In genomic region chr18:63444567-63444966, GRCh38 we compare ENCODE assay signal across 10 cellular contexts. TPM values are rescaled to one million over a fixed set of nuclear protein-coding genes. Genes with fewer than 3 reads are reported as not detected.
DNase-seq lines count a peak whose midpoint lies in the region; TF ChIP-seq lines count a peak whose summit lies in the region.
"Had no signal": no experiment of that assay in that cellular context is flagged by ENCODE, and none has a peak within 500 bp of the region (broad histone marks: within the 10 kb centered on the region; RNA-seq: fewer than 3 reads in every experiment).

No MANE protein-coding gene starts in this region.

- H3K27me3 Mint-ChIP-seq in endothelial cell (ENCODE audit: unreplicated experiment): no peaks in the 10 kb centered on the region

- no peaks in the 10 kb centered on the region for H3K36me3 Mint-ChIP-seq in endothelial cell (ENCODE audit: low read depth, unreplicated experiment)

- H3K27ac ChIP-seq in fibroblast of lung (ENCODE audit: insufficient read depth, low read length): no peak overlapping the region
- H3K27ac ChIP-seq in spleen: peak overlapping the region in 5 of 8 donors; percentile 21 to 76 (median 67)
- H3K27ac ChIP-seq: right lobe of liver had no signal

- CTCF ChIA-PET in GM10248 (lab: Yijun Ruan, JAX): interaction anchor here (1.5 kb wide), 1 partner anchor 67 kb away, joined by 3 read pairs; no protein-coding TSS in a partner anchor

- intact Hi-C loops in spleen (cut with DNase I; ENCODE audit: low total_unique reads): loop anchor here (5.0 kb wide), 1 partner anchor 427 kb away; no protein-coding TSS in a partner anchor

- no peaks in the 10 kb centered on the region for H3K79me2 ChIP-seq in fibroblast of lung (ENCODE audit: control insufficient read depth, insufficient read depth, low read length)

- H3K9ac ChIP-seq in fibroblast of lung (ENCODE audit: insufficient read depth, low read length): no peak overlapping the region

- H3K4me3 Mint-ChIP-seq in endothelial cell (ENCODE audit: unreplicated experiment): no peak overlapping the region

- POLR2A ChIA-PET in GM10248 (lab: Yijun Ruan, JAX): no interaction called here

- TF ChIP-seq POLR2A in spleen (IDR thresholded peaks at IDR 0.05): no peak

- WGBS in spleen, 5 donors: 36 to 56% (median 48%) methylated on average over 6 of the region's 6 CpGs

- no peaks in the 10 kb centered on the region for H4K20me1 ChIP-seq in fibroblast of lung (ENCODE audit: control insufficient read depth, extremely low read depth, insufficient read depth, low read length)

- H3K4me2 ChIP-seq in fibroblast of lung (ENCODE audit: extremely low read depth, insufficient read depth, low read length): no peak overlapping the region

- H3K4me3 ChIP-seq in fibroblast of lung (replicated peaks in 1 of 4; ENCODE audit: control extremely low read depth in 1 of 4, insufficient read depth in 1 of 4, low read depth in 3 of 4, low read length in 4 of 4) (no peak overlapping the region), spleen (no peak overlapping the region)
- H3K4me3 ChIP-seq: right lobe of liver had no signal

- DNase-seq in GM10248 (ENCODE audit: extremely low spot score) (peak; percentile 24), NOMO-1 (lab: John Stamatoyannopoulos, UW; ENCODE audit: unreplicated experiment in 2 of 2) (peak; percentile 91 to 99), fibroblast of lung (ENCODE audit: low read depth in 2 of 2) (peak; percentile 32 to 77), spleen (no peak), endothelial cell (ENCODE audit: low spot score) (no peak), NCI-H1694 treated with DMSO at 0.1 percent for 48 hours (lab: John Stamatoyannopoulos, UW) (no peak), T-helper 9 cell (no peak), NCI-H526 (lab: John Stamatoyannopoulos, UW) (no peak)
- DNase-seq: cortex of kidney, right lobe of liver had no signal

- H3K36me3 ChIP-seq in fibroblast of lung (ENCODE audit: control insufficient read depth, insufficient read depth, low read length): no peaks in the 10 kb centered on the region
- no peaks in the 10 kb centered on the region for H3K36me3 ChIP-seq in spleen
- H3K36me3 ChIP-seq: right lobe of liver had no signal

- no peaks in the 10 kb centered on the region for H3K9me3 Mint-ChIP-seq in endothelial cell (ENCODE audit: unreplicated experiment)

- no peak overlapping the region for H3K27ac Mint-ChIP-seq in endothelial cell (ENCODE audit: unreplicated experiment)

- peaks cover 4% of the 10 kb centered on the region for H3K4me1 ChIP-seq in fibroblast of lung (ENCODE audit: control insufficient read depth, extremely low read depth, insufficient read depth, low read length)
- peaks cover 0 to 21% (median 3%) of the 10 kb centered on the region in 6 donors for H3K4me1 ChIP-seq in spleen

- no peaks in the 10 kb centered on the region for H3K9me3 ChIP-seq in fibroblast of lung (ENCODE audit: control insufficient read depth, insufficient read depth, low read depth, low read length)
- H3K9me3 ChIP-seq in spleen: no peaks in the 10 kb centered on the region
- H3K9me3 ChIP-seq: right lobe of liver had no signal

- H3K27me3 ChIP-seq in fibroblast of lung (ENCODE audit: control insufficient read depth, insufficient read depth, low read length) (no peaks in the 10 kb centered on the region), spleen (replicated peaks in 1 of 7) (no peaks in the 10 kb centered on the region)
- H3K27me3 ChIP-seq: right lobe of liver had no signal

- no peaks in the 10 kb centered on the region for H3K4me1 Mint-ChIP-seq in endothelial cell (ENCODE audit: unreplicated experiment)

- TF ChIP-seq CTCF in GM10248 (IDR thresholded peaks at IDR 0.05; ENCODE audit: control extremely low read depth, extremely low read depth, low read depth, missing control alignments) (no peak), fibroblast of lung (conservative IDR thresholded peaks at IDR 0.05 in 1 of 2, IDR thresholded peaks at IDR 0.05 in 1 of 2; ENCODE audit: low read depth in 1 of 2, low read length in 2 of 2) (no peak), spleen (IDR thresholded peaks at IDR 0.05 in 8 of 11, conservative IDR thresholded peaks at IDR 0.05 in 3 of 11) (no peak), endothelial cell (IDR thresholded peaks at IDR 0.05; ENCODE audit: unreplicated experiment) (no peak)

- H2AFZ ChIP-seq in fibroblast of lung (ENCODE audit: low read length): no peak overlapping the region

RNA-seq across cellular contexts. Expression of gene VPS4B, which starts 22.3 kb away (rescaled TPM):
- total RNA-seq in fibroblast of lung (48.0 and 52.0 TPM in 2 replicates), spleen (10 to 100 TPM; 39.8 to 69.4 (median 63.9) TPM), endothelial cell (ENCODE audit: unreplicated experiment) (43.1 TPM)
- polyA plus RNA-seq in fibroblast of lung (31.9 and 38.0 TPM in 2 replicates), spleen (10 to 100 TPM; 11.1 to 18.9 (median 12.6) TPM)
- 30.4 and 32.1 TPM in 2 replicates for polyA plus RNA-seq in fibroblast of lung (2012)
- polyA minus RNA-seq in fibroblast of lung (ENCODE audit: low replicate concordance): 5.5 and 16.9 TPM in 2 replicates

RNA-seq across cellular contexts. Expression of gene SERPINB5, which starts 32.2 kb away (rescaled TPM):
- total RNA-seq in fibroblast of lung: not detected in 2 replicates
- 0.02 and 0.05 TPM in 2 replicates for polyA plus RNA-seq in fibroblast of lung
- not detected in 2 replicates for polyA plus RNA-seq in fibroblast of lung (2012)
- polyA minus RNA-seq in fibroblast of lung (ENCODE audit: low replicate concordance): 0.26 TPM in 1 of 2 replicates, not detected in the other
- not detected for total RNA-seq in spleen
- polyA plus RNA-seq in spleen: under 1 TPM in 1 of 3 donors, not detected in 2; 0.02 TPM
- not detected for total RNA-seq in endothelial cell (ENCODE audit: unreplicated experiment)
- total RNA-seq: right lobe of liver had no signal

Comparison
In these comparisons a context has a peak if more than half of its experiments do, and no peak if none do; other contexts are left out.
1. DNase-seq: peak in GM10248 (single experiment), NOMO-1 (2 of 2) and fibroblast of lung (2 of 2); none in spleen (single experiment), endothelial cell (single experiment), NCI-H1694 treated with DMSO at 0.1 percent for 48 hours (single experiment), T-helper 9 cell (single experiment) and NCI-H526 (0 of 2).